In genomic region chr1:224356685-224357625, GRCh38 we compare ENCODE assay signal across 8 cellular contexts. TPM values are rescaled to one million over a fixed set of nuclear protein-coding genes. Genes with fewer than 3 reads are reported as not detected.
DNase-seq lines count a peak whose midpoint lies in the region; ATAC-seq and TF ChIP-seq lines count a peak whose summit lies in the region.

Gene CNIH4 (plus strand): TSS chr1:224356879. CDS start chr1:224356925, 46 bp downstream.

- peaks cover 19% of the 10 kb centered on the region for H3K36me3 Mint-ChIP-seq in T-helper 1 cell treated with Interleukin-12 subunit alpha and Interleukin-12 subunit beta and Interleukin-4 antibody, amounts not matched to agents 30 μg/mL and 1 μg/mL, for 36 hours (ENCODE audit: low read depth)
- H3K36me3 Mint-ChIP-seq in progenitor cell of endocrine pancreas (ENCODE audit: insufficient read depth), result peaks cover 6% of the 10 kb centered on the region

- H3K9me3 Mint-ChIP-seq in T-helper 1 cell treated with Interleukin-12 subunit alpha and Interleukin-12 subunit beta and Interleukin-4 antibody, amounts not matched to agents 30 μg/mL and 1 μg/mL, for 36 hours, result no peaks in the 10 kb centered on the region
- H3K9me3 Mint-ChIP-seq in progenitor cell of endocrine pancreas (ENCODE audit: low read depth), result no peaks in the 10 kb centered on the region

- H3K4me1 Mint-ChIP-seq in T-helper 1 cell treated with Interleukin-12 subunit alpha and Interleukin-12 subunit beta and Interleukin-4 antibody, amounts not matched to agents 30 μg/mL and 1 μg/mL, for 36 hours (ENCODE audit: low read depth), result peaks cover 41% of the 10 kb centered on the region
- H3K4me1 Mint-ChIP-seq in progenitor cell of endocrine pancreas (ENCODE audit: low read depth), result peaks cover 19% of the 10 kb centered on the region

- no peaks in the 10 kb centered on the region for H3K27me3 ChIP-seq in left ventricle myocardium inferior (ENCODE audit: low read depth)

- peak; percentile 94 for DNase-seq in GM13976 (ENCODE audit: low spot score)
- peak; percentile 85 for DNase-seq in NCI-H146 treated with DMSO at 0.1 percent for 48 hours (lab: John Stamatoyannopoulos, UW; ENCODE audit: unreplicated experiment)
- peak; percentile 96 for DNase-seq in amniotic stem cell (lab: John Stamatoyannopoulos, UW)
- peak; percentile 88 for DNase-seq in left ventricle myocardium inferior
- peak; percentile 67 for DNase-seq in progenitor cell of endocrine pancreas (ENCODE audit: low spot score, unreplicated experiment)
- DNase-seq in ureter (ENCODE audit: low spot score), result peak; percentile 94

- peak; percentile 97 for ATAC-seq in HG02870 (IDR thresholded peaks at IDR 0.05; ENCODE audit: unreplicated experiment)

- H3K4me3 Mint-ChIP-seq in T-helper 1 cell treated with Interleukin-12 subunit alpha and Interleukin-12 subunit beta and Interleukin-4 antibody, amounts not matched to agents 30 μg/mL and 1 μg/mL, for 36 hours, result peak within 1 kb of the TSS; percentile 93
- peak within 1 kb of the TSS; percentile 89 for H3K4me3 Mint-ChIP-seq in progenitor cell of endocrine pancreas (ENCODE audit: low read depth)

- peak within 1 kb of the TSS; percentile 88 for H3K4me3 ChIP-seq in left ventricle myocardium inferior

- no peaks in the 10 kb centered on the region for H3K36me3 ChIP-seq in left ventricle myocardium inferior

- H3K27ac Mint-ChIP-seq in T-helper 1 cell treated with Interleukin-12 subunit alpha and Interleukin-12 subunit beta and Interleukin-4 antibody, amounts not matched to agents 30 μg/mL and 1 μg/mL, for 36 hours, result peak within 1 kb of the TSS; percentile 83
- peak within 1 kb of the TSS; percentile 95 for H3K27ac Mint-ChIP-seq in progenitor cell of endocrine pancreas

- intact Hi-C loops in left ventricle myocardium inferior (cut with micrococcal nuclease), result no loop called here

- H3K27ac ChIP-seq in left ventricle myocardium inferior (replicated peaks), result peak within 1 kb of the TSS; percentile 86

- in situ Hi-C loops in GM13976 (cut with MboI; ENCODE audit: low sequenced_read_pairs, unreplicated experiment), result no loop called here

- TF ChIP-seq CTCF in GM13976 (IDR thresholded peaks at IDR 0.05; ENCODE audit: borderline replicate concordance, control extremely low read depth, extremely low read depth, insufficient read depth, missing control alignments), result no peak
- no peak for TF ChIP-seq CTCF in left ventricle myocardium inferior (IDR thresholded peaks at IDR 0.05; ENCODE audit: borderline replicate concordance)
- no peak for TF ChIP-seq CTCF in progenitor cell of endocrine pancreas (IDR thresholded peaks at IDR 0.05; ENCODE audit: unreplicated experiment)

- H3K27me3 Mint-ChIP-seq in T-helper 1 cell treated with Interleukin-12 subunit alpha and Interleukin-12 subunit beta and Interleukin-4 antibody, amounts not matched to agents 30 μg/mL and 1 μg/mL, for 36 hours (ENCODE audit: low read depth), result no peaks in the 10 kb centered on the region
- no peaks in the 10 kb centered on the region for H3K27me3 Mint-ChIP-seq in progenitor cell of endocrine pancreas

- H3K4me1 ChIP-seq in left ventricle myocardium inferior, result peaks cover 29% of the 10 kb centered on the region

- H3K9me3 ChIP-seq in left ventricle myocardium inferior (replicated peaks), result no peaks in the 10 kb centered on the region

RNA-seq across cellular contexts. Expression of gene CNIH4, which starts in this region (rescaled TPM):
- 28.5 TPM for total RNA-seq in left ventricle myocardium inferior
- 68.8 and 69.6 TPM in 2 replicates for total RNA-seq in progenitor cell of endocrine pancreas
- total RNA-seq in ureter, result 53.8 TPM

Comparison
In these comparisons a context has a peak if more than half of its experiments do, and no peak if none do; other contexts are left out.
1. Peak in every context shown above with its lines: DNase-seq, ATAC-seq, H3K4me3 ChIP-seq and H3K27ac ChIP-seq.